Comparison of ENCODE assay signal across 10 cellular contexts in the genomic region with DNA sequence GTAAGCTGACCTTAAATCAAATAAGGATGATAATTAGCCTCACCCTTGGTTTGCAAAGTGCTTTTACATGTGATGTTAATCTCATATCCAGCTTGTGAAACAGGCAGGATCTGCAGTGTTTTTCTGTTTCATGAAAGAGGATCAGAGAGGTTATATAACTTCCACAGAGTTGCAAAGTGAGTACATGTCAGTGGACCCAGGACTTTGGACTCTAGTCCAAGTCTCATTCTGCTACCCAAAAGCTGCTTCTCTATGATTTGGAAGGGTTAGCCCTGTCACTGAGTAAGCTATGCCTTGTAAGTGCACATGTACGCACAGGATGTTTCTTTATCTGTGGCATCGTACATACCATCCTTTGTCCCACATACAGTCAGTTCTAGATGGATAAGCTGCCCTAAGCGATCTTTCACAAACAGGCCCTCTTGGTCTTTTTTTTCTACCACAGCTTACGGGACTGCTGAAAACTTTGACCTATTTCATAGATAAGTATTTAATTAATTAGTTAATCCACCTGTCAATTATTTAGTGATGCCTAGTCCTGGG.
"Had no signal": no experiment of that assay in that cellular context is flagged by ENCODE, and none has a peak within 500 bp of the region (broad histone marks: within the 10 kb centered on the region; RNA-seq: fewer than 3 reads in every experiment).

No MANE protein-coding gene starts in this region.

- H3K4me3 ChIP-seq: GM23338, HAP-1, K562 had no signal

- H3K36me3 Mint-ChIP-seq: IgD-negative memory B cell had no signal

- FAIRE-seq: HepG2, K562 had no signal

- H3K9me3 ChIP-seq: HAP-1 had no signal

- H3K4me1 Mint-ChIP-seq: IgD-negative memory B cell had no signal

- H3K36me3 ChIP-seq: HAP-1 had no signal

- H3K27ac Mint-ChIP-seq: GM23338, HFFc6, IgD-negative memory B cell had no signal

- H2AFZ ChIP-seq: GM23338 had no signal

- DNase-seq: H7, HFFc6, KG1 had no signal

- H3K4me2 ChIP-seq: GM23338 had no signal

- H3K4me3 Mint-ChIP-seq: GM23338, HFFc6 had no signal

- H3K27me3 Mint-ChIP-seq: IgD-negative memory B cell had no signal

- ATAC-seq: GM23338, HCT116, HepG2, K562 had no signal

- H3K9me3 Mint-ChIP-seq: GM23338 had no signal

- H3K27ac ChIP-seq: HL-60 had no signal
